In the genomic region with DNA sequence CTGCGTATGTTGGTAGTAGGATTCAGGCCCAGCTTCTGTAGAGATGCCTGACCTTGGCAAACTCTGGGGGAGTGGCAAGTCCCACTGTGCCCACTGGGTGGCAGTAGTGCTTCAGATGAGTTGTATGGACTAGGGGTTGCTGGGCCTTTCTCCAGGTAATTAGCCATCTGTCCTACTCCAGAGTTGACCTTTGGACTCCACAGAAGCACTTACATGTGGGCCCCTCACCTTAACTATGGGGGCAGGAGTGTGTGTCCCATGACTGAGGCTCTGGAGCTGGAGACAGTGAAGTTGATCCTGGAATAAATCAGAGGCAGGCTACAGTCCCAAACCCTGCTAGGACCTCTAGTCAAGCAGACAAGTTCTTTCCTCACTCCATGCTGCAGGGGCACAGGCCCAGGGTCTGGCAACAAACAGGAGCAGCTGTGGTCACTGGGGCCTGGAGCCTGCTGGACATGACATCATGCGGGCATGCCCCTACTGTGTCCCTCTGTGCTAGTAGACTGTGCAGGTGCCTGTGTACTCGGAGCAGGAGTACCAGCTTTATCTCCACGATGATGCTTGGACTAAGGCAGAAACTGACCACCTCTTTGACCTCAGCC, we compare ENCODE assay signal across 1 cellular context.
TF ChIP-seq lines count a peak whose summit lies in the region.

No MANE protein-coding gene starts in this region.

TF ChIP-seq in H1, 55 proteins besides CTCF, POLR2A, EP300 and RAD21 (continued from another document):
- TF ChIP-seq YY1 (IDR thresholded peaks at IDR 0.05; ENCODE audit: low read depth, low read length) (no peak), USF2 (IDR thresholded peaks at IDR 0.05; ENCODE audit: low read length) (no peak), EGR1 (IDR thresholded peaks at IDR 0.05; ENCODE audit: borderline replicate concordance, low read depth, low read length) (no peak), BRCA1 (IDR thresholded peaks at IDR 0.05; ENCODE audit: low read depth, low read length) (no peak), PHF8 (conservative IDR thresholded peaks at IDR 0.05; ENCODE audit: low read depth, low read length) (no peak), SIN3A (conservative IDR thresholded peaks at IDR 0.05 in 1 of 2, IDR thresholded peaks at IDR 0.05 in 1 of 2; ENCODE audit: low read depth in 1 of 2, low read length in 2 of 2) (no peak), HDAC2 (IDR thresholded peaks at IDR 0.05; ENCODE audit: borderline replicate concordance in 1 of 2, low read depth in 2 of 2, low read length in 2 of 2) (no peak), HDAC6 (IDR thresholded peaks at IDR 0.05; ENCODE audit: low read depth, low read length) (no peak), ATF3 (IDR thresholded peaks at IDR 0.05; ENCODE audit: insufficient read depth, low read depth, low read length) (no peak), GABPA (IDR thresholded peaks at IDR 0.05; ENCODE audit: borderline replicate concordance, insufficient read depth, low read length) (no peak), SUZ12 (IDR thresholded peaks at IDR 0.05; ENCODE audit: low read length) (no peak), MAFK (IDR thresholded peaks at IDR 0.05; ENCODE audit: low read depth, low read length) (no peak)
